In genomic region chr5:116529615-116530014, GRCh38 we compare ENCODE assay signal across 15 cellular contexts. TPM values are rescaled to one million over a fixed set of nuclear protein-coding genes. Genes with fewer than 3 reads are reported as not detected.
DNase-seq lines count a peak whose midpoint lies in the region; ATAC-seq and TF ChIP-seq lines count a peak whose summit lies in the region.
"Had no signal": no experiment of that assay in that cellular context is flagged by ENCODE, and none has a peak within 500 bp of the region (broad histone marks: within the 10 kb centered on the region; RNA-seq: fewer than 3 reads in every experiment).

No MANE protein-coding gene starts in this region.

- H3K4me3 ChIP-seq in endocrine pancreas (ENCODE audit: control insufficient read depth, insufficient read depth, low read length) = peak overlapping the region; percentile 26
- H3K4me3 ChIP-seq in mucosa of descending colon = no peak overlapping the region

- no peaks in the 10 kb centered on the region for H3K27me3 ChIP-seq in endocrine pancreas (ENCODE audit: control insufficient read depth, insufficient read depth, low read length)

- H3K9me3 ChIP-seq in endocrine pancreas (ENCODE audit: control insufficient read depth, low read length) (no peaks in the 10 kb centered on the region), mucosa of descending colon (no peaks in the 10 kb centered on the region)

- H3K9ac ChIP-seq in endocrine pancreas (ENCODE audit: control insufficient read depth, insufficient read depth, low read length) = no peak overlapping the region

- DNase-seq in NCI-H146 (lab: John Stamatoyannopoulos, UW) (peak; percentile 8), NCI-H146 treated with DMSO at 0.1 percent for 48 hours (lab: John Stamatoyannopoulos, UW; ENCODE audit: unreplicated experiment) (no peak), mucosa of descending colon (no peak), substantia nigra (lab: John Stamatoyannopoulos, UW) (no peak), NCI-H2171 (lab: John Stamatoyannopoulos, UW) (no peak), AML-193 (lab: John Stamatoyannopoulos, UW) (no peak), left lobe of liver (ENCODE audit: low spot score) (no peak)
- DNase-seq: 8988T, DND-41, GDM1, KBM-7, NCI-H1694, NCI-H2107, SHP77 had no signal

- intact Hi-C loops in mucosa of descending colon (cut with DNase I, micrococcal nuclease) = no loop called here

- H3K4me1 ChIP-seq in endocrine pancreas (ENCODE audit: control insufficient read depth, insufficient read depth, low read length) (peaks cover 6% of the 10 kb centered on the region), mucosa of descending colon (ENCODE audit: low read depth) (peaks cover 53% of the 10 kb centered on the region)

- H3K36me3 ChIP-seq in endocrine pancreas (ENCODE audit: control insufficient read depth, insufficient read depth, low read length) = no peaks in the 10 kb centered on the region
- H3K36me3 ChIP-seq in mucosa of descending colon (ENCODE audit: low read depth) = no peaks in the 10 kb centered on the region

- ATAC-seq in mucosa of descending colon (peak; percentile 47), left lobe of liver (no peak)

- no peak for TF ChIP-seq CTCF in mucosa of descending colon (IDR thresholded peaks at IDR 0.05)

- H3K27ac ChIP-seq in substantia nigra (ENCODE audit: low read depth, low read length, poor library complexity, severe bottlenecking) = peak overlapping the region; percentile 62

RNA-seq across cellular contexts. Expression of gene SEMA6A, which starts 45.0 kb away (rescaled TPM):
- total RNA-seq in mucosa of descending colon (100 to 1,000 TPM in 2 of 3 donors, 10 to 100 TPM in 1; 90.0 to 137 (median 106) TPM), left lobe of liver (7.9 TPM)

Comparison
In these comparisons a context has a peak if more than half of its experiments do, and no peak if none do; other contexts are left out.
1. RNA of gene SEMA6A, which starts 45.0 kb away (total RNA-seq): 90.0 to 137 TPM in mucosa of descending colon; 7.9 TPM in left lobe of liver (single experiment); every median in the first group is over 10 times any median in the second.